In the genomic region with DNA sequence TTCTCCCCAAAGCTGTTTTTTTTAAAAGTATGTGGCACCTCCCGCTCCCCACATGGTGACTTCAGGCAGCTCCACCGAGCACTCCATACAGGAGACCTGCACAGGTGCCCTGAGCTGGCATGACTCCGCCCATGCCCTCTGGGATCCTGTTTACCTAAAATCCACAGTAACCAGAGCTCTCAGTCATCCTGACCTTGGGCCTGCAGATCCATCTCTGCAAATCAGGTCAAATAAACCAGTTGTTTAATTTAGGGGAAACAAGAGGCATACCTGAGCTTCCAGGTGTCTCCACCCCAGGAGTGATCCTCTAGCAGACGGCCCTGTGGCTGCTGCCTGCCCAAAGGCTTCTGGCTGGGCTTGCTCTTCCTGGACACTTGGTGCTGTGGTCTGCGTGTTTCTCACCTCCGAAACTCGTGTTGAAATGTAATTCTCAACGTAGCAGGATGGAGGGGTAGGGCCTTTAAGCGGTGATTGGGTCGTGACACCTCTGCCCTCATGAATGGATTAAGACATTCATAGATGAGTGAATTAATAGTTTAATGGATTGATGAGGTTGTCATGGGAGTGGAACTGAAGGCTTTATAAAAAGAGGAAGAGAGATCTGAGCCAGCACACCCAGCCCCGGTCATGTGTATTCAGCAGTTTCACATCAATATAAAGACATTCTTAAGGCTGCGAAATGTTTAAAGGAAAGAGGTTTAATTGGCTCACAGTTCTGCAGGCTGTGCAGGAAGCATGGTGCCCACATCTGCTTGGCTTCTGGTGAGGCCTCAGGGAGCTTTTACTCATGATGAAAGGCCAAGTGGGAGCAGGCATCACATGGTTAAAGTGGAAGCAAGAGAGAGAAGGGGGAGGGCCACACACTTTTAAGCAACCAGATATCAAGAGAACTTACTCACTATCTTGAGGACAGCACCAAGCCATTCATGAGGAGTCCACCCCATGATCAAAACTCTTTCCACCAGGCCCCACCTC, we compare ENCODE assay signal across 1 cellular context.
TF ChIP-seq lines count a peak whose summit lies in the region.

No MANE protein-coding gene starts in this region.

TF ChIP-seq in K562, 482 proteins besides CTCF, POLR2A, EP300 and RAD21 (continued from another document):
- TF ChIP-seq TEAD4 (IDR thresholded peaks at IDR 0.05; ENCODE audit: low read length) = no peak
- TF ChIP-seq TEAD4 (CRISPR knock-in tag; IDR thresholded peaks at IDR 0.05; ENCODE audit: borderline replicate concordance) = no peak
- TF ChIP-seq CREM (IDR thresholded peaks at IDR 0.05; ENCODE audit: low read depth) = no peak
- no peak for TF ChIP-seq ZNF311 (CRISPR knock-in tag; IDR thresholded peaks at IDR 0.05)
- TF ChIP-seq ZNF316 (IDR thresholded peaks at IDR 0.05) = peak; percentile 26; the same call in 1 of the 2 replicates
- no peak for TF ChIP-seq CREB5 (CRISPR knock-in tag; IDR thresholded peaks at IDR 0.05)
- TF ChIP-seq ZNF766 (CRISPR knock-in tag; conservative IDR thresholded peaks at IDR 0.05) = 0 out of 2 replicates have a peak, but pooled peaks have one; percentile 43
